16 cellular contexts compared by ENCODE assay signal in the genomic region with DNA sequence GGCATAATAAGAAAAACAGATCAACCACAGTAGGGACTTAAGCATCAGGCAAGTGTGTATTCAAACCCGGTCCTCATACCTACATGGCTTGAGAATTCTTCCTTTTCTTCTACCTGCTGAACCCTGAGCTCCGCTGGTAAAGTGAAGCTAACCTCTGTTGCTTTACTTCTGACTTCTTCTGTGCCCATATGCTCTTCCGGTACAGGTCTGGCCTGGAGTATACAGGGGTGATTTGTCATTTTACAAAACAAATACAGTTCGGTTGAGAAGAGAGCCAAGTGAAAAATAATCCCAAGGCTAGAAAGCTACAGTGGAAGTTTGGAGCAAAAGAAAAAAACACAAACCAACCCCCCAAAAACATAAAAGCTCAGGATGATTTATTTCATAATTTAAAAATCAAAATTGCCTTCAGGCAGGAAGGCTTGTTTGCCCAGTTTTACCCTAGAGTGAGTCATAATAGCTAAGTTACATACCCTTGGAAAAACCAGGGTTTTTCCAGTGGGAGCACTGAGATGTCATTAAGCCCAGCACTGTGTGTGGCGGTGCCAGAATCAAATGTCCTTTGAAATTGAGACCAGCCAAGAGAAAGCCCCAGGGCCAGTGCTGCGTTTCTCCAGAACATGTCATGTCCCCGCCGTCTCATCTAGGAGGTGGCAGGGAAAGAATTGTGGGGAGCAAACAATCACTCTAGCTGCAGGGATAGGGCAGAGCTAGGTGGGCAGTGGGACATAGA.
DNase-seq lines count a peak whose midpoint lies in the region; ATAC-seq and TF ChIP-seq lines count a peak whose summit lies in the region.
"Had no signal": no experiment of that assay in that cellular context is flagged by ENCODE, and none has a peak within 500 bp of the region (broad histone marks: within the 10 kb centered on the region; RNA-seq: fewer than 3 reads in every experiment).

No MANE protein-coding gene starts in this region.

- H3K27ac Mint-ChIP-seq in nephron progenitor cell (peak overlapping the region; percentile 51), endodermal cell (no peak overlapping the region)
- H3K27ac Mint-ChIP-seq: H9 had no signal

- no peak for TF ChIP-seq CTCF in RWPE2 (IDR thresholded peaks at IDR 0.05; ENCODE audit: poor library complexity, severe bottlenecking)
- TF ChIP-seq CTCF in nephron progenitor cell (IDR thresholded peaks at IDR 0.05): no peak
- no peak for TF ChIP-seq CTCF in endodermal cell (conservative IDR thresholded peaks at IDR 0.05)

- H3K27ac ChIP-seq in RWPE2 (ENCODE audit: poor library complexity, severe bottlenecking): no peak overlapping the region
- H3K27ac ChIP-seq in endodermal cell (ENCODE audit: low read depth, low read length): no peak overlapping the region
- H3K27ac ChIP-seq: A549 had no signal

- peaks cover 12% of the 10 kb centered on the region for H3K4me1 Mint-ChIP-seq in nephron progenitor cell
- H3K4me1 Mint-ChIP-seq in endodermal cell: peaks cover 9% of the 10 kb centered on the region

- no peaks in the 10 kb centered on the region for H3K9me3 ChIP-seq in RWPE2 (ENCODE audit: severe bottlenecking)
- H3K9me3 ChIP-seq in endodermal cell (ENCODE audit: control insufficient read depth, low read length): peaks cover 35% of the 10 kb centered on the region
- H3K9me3 ChIP-seq: A549 had no signal

- no peaks in the 10 kb centered on the region for H3K4me1 ChIP-seq in RWPE2 (ENCODE audit: insufficient read depth, poor library complexity, severe bottlenecking)
- no peaks in the 10 kb centered on the region for H3K4me1 ChIP-seq in endodermal cell (ENCODE audit: control insufficient read depth, insufficient read depth, low read length)
- H3K4me1 ChIP-seq: A549 had no signal

- DNase-seq in AG20443 (ENCODE audit: low spot score) (peak; percentile 21), RWPE2 (ENCODE audit: low spot score) (no peak), glomerular visceral epithelial cell (ENCODE audit: extremely low spot score) (peak; percentile 20), nephron progenitor cell (no peak), endodermal cell (no peak), COLO829 (ENCODE audit: low spot score) (no peak)
- DNase-seq in effector CD4-positive, alpha-beta T cell: no peak
- DNase-seq: AML-193, Calu3, H9, MV-4-11, NCI-H2107, NCI-H345 had no signal

- H3K9ac ChIP-seq in endodermal cell (ENCODE audit: extremely low read depth, low read length, poor library complexity, severe bottlenecking): no peak overlapping the region

- H3K4me3 ChIP-seq in RWPE2 (ENCODE audit: severe bottlenecking) (no peak overlapping the region), endodermal cell (ENCODE audit: low read length) (no peak overlapping the region)
- H3K4me3 ChIP-seq: A549 had no signal

- H3K4me3 Mint-ChIP-seq in nephron progenitor cell: no peak overlapping the region
- no peak overlapping the region for H3K4me3 Mint-ChIP-seq in endodermal cell
- H3K4me3 Mint-ChIP-seq: H9 had no signal

- H3K27me3 ChIP-seq in RWPE2 (ENCODE audit: insufficient read depth, poor library complexity, severe bottlenecking): no peaks in the 10 kb centered on the region
- no peaks in the 10 kb centered on the region for H3K27me3 ChIP-seq in endodermal cell (ENCODE audit: control insufficient read depth, insufficient read depth, low read length, poor library complexity, severe bottlenecking)

- ATAC-seq in RWPE2 (ENCODE audit: low read depth) (peak; percentile 77), HG03439 (IDR thresholded peaks at IDR 0.05; ENCODE audit: unreplicated experiment) (no peak)
- ATAC-seq: A549, Right ventricle myocardium inferior had no signal

- H3K9me3 Mint-ChIP-seq in nephron progenitor cell (peaks cover 12% of the 10 kb centered on the region), endodermal cell (peaks cover 22% of the 10 kb centered on the region)

- H3K27me3 Mint-ChIP-seq in nephron progenitor cell (ENCODE audit: low read depth, poor library complexity) (peaks cover 14% of the 10 kb centered on the region), endodermal cell (ENCODE audit: insufficient read depth) (no peaks in the 10 kb centered on the region)

- H3K36me3 ChIP-seq in RWPE2 (ENCODE audit: low read depth): no peaks in the 10 kb centered on the region
- H3K36me3 ChIP-seq in endodermal cell (ENCODE audit: control insufficient read depth, insufficient read depth, low read length): peaks cover 44% of the 10 kb centered on the region

- H3K36me3 Mint-ChIP-seq in nephron progenitor cell (ENCODE audit: low read depth) (no peaks in the 10 kb centered on the region), endodermal cell (ENCODE audit: low read depth) (peaks cover 61% of the 10 kb centered on the region)

- WGBS in endodermal cell (ENCODE audit: insufficient coverage in 1 of 2, insufficient read length in 1 of 2), 2 experiments: 92 to 94% methylated on average over 7 to 8 of the region's 8 CpGs

Comparison
In these comparisons a context has a peak if more than half of its experiments do, and no peak if none do; other contexts are left out.
1. DNase-seq: peak in AG20443 (single experiment) and glomerular visceral epithelial cell (single experiment); none in RWPE2 (single experiment), nephron progenitor cell (single experiment), endodermal cell (single experiment), effector CD4-positive, alpha-beta T cell (single experiment) and COLO829 (single experiment).